21 cellular contexts compared by ENCODE assay signal in genomic region chr9:21287280-21287679, GRCh38. TPM values are rescaled to one million over a fixed set of nuclear protein-coding genes. Genes with fewer than 3 reads are reported as not detected.
DNase-seq lines count a peak whose midpoint lies in the region; ATAC-seq, FAIRE-seq and TF ChIP-seq lines count a peak whose summit lies in the region.
"Had no signal": no experiment of that assay in that cellular context is flagged by ENCODE, and none has a peak within 500 bp of the region (broad histone marks: within the 10 kb centered on the region; RNA-seq: fewer than 3 reads in every experiment).

No MANE protein-coding gene starts in this region.

- ATAC-seq in GM18511 (IDR thresholded peaks at IDR 0.05; ENCODE audit: unreplicated experiment) = no peak
- ATAC-seq: CD8-positive, alpha-beta T cell; HCT116 had no signal

- FAIRE-seq in GM12891 (lab: Jason Lieb, UNC) = no peak
- FAIRE-seq: A204.1, GM12892 had no signal

- peaks cover 0 to 2% (median 0%) of the 10 kb centered on the region in 3 donors for H3K27me3 Mint-ChIP-seq in CD14-positive monocyte (ENCODE audit: low read depth in 3 of 3)

- H3K36me3 ChIP-seq in BE2C = no peaks in the 10 kb centered on the region

- TF ChIP-seq POLR2A in GM12891 (IDR thresholded peaks at IDR 0.05; ENCODE audit: low read depth, low read length) (no peak), NB4 (IDR thresholded peaks at IDR 0.05; ENCODE audit: extremely low read depth, insufficient read length) (no peak)

- H3K4me3 ChIP-seq in NB4 (ENCODE audit: low read depth, low read length) (no peak overlapping the region), BE2C (ENCODE audit: low read depth, low read length) (no peak overlapping the region)

- H3K4me3 Mint-ChIP-seq in CD14-positive monocyte = peak overlapping the region in 1 of 2 donors; percentile 85
- H3K4me3 Mint-ChIP-seq: CD8-positive, alpha-beta T cell; HFFc6 had no signal

- H3K27me3 ChIP-seq in BE2C = no peaks in the 10 kb centered on the region

- H3K36me3 Mint-ChIP-seq in CD14-positive monocyte = no peaks in the 10 kb centered on the region
- H3K36me3 Mint-ChIP-seq: CD8-positive, alpha-beta T cell had no signal

- no peaks in the 10 kb centered on the region for H3K4me1 ChIP-seq in BE2C

- no peak for DNase-seq in CD14-positive monocyte (ENCODE audit: low spot score)
- DNase-seq in GM12891 (ENCODE audit: insufficient read length, low spot score) = no peak
- peak; percentile 29 for DNase-seq in NB4 (ENCODE audit: low read depth)
- DNase-seq in RPMI8226 = peak; percentile 14
- DNase-seq in DMS53 (lab: John Stamatoyannopoulos, UW) = no peak
- DNase-seq in BE2C = no peak
- no peak for DNase-seq in CD1c-positive myeloid dendritic cell (ENCODE audit: extremely low spot score)
- DNase-seq: ACHN; Calu3; CD8-positive, alpha-beta T cell; DND-41; EL; GOT3; H7; HFFc6; KG1 had no signal

- H3K9me3 Mint-ChIP-seq in CD14-positive monocyte = peaks cover 0 to 5% (median 2%) of the 10 kb centered on the region in 7 donors
- H3K9me3 Mint-ChIP-seq: CD8-positive, alpha-beta T cell; HFFc6 had no signal

- H3K4me1 Mint-ChIP-seq in CD14-positive monocyte = peaks cover 27% of the 10 kb centered on the region

- H3K9me3 ChIP-seq in BE2C = no peaks in the 10 kb centered on the region

- intact Hi-C loops in CD14-positive monocyte (cut with micrococcal nuclease) = no loop called here

- H3K27ac Mint-ChIP-seq in CD14-positive monocyte = peak overlapping the region; percentile 25 to 87 (median 76)
- H3K27ac Mint-ChIP-seq: CD8-positive, alpha-beta T cell; HFFc6 had no signal

- TF ChIP-seq CTCF in CD14-positive monocyte (IDR thresholded peaks at IDR 0.05) (no peak), NB4 (IDR thresholded peaks at IDR 0.05; ENCODE audit: low read depth, low read length) (no peak), BE2C (IDR thresholded peaks at IDR 0.05; ENCODE audit: low read depth, low read length) (no peak)

TF ChIP-seq in GM12891, 5 proteins besides CTCF, POLR2A, EP300 and RAD21:
- TF ChIP-seq TAF1 (IDR thresholded peaks at IDR 0.05; ENCODE audit: low read depth, low read length) = no peak
- peak; percentile 68 for TF ChIP-seq SPI1 (IDR thresholded peaks at IDR 0.05; ENCODE audit: low read depth, low read length)
- TF ChIP-seq POU2F2 (IDR thresholded peaks at IDR 0.05; ENCODE audit: low read depth, low read length) = no peak

RNA-seq across cellular contexts. Expression of gene IFNA5, which starts 17.8 kb away (rescaled TPM):
- polyA plus RNA-seq in CD14-positive monocyte = not detected
- polyA plus RNA-seq in GM12891 (2012; ENCODE audit: low read depth, missing spikeins) = not detected
- not detected for polyA plus RNA-seq in BE2C (2012; ENCODE audit: insufficient read depth, insufficient read length, low read depth)
- polyA plus RNA-seq: BJ had no signal

RNA-seq across cellular contexts. Expression of gene IFNA14, which starts 47.5 kb away (rescaled TPM):
- not detected for polyA plus RNA-seq in CD14-positive monocyte
- polyA plus RNA-seq in GM12891 (2012; ENCODE audit: low read depth, missing spikeins) = not detected
- not detected for polyA plus RNA-seq in BE2C (2012; ENCODE audit: insufficient read depth, insufficient read length, low read depth)
- polyA plus RNA-seq: BJ had no signal

RNA-seq across cellular contexts. Expression of gene KLHL9, which starts 47.9 kb away (rescaled TPM):
- 1 to 10 TPM; 7.7 to 9.0 TPM for polyA plus RNA-seq in CD14-positive monocyte
- polyA plus RNA-seq in GM12891 (2012; ENCODE audit: low read depth, missing spikeins) = 8.0 TPM
- 18.8 TPM for polyA plus RNA-seq in BE2C (2012; ENCODE audit: insufficient read depth, insufficient read length, low read depth)

RNA-seq across cellular contexts. Expression of gene IFNA17, which starts 59.3 kb away (rescaled TPM):
- not detected for polyA plus RNA-seq in CD14-positive monocyte
- polyA plus RNA-seq in GM12891 (2012; ENCODE audit: low read depth, missing spikeins) = not detected
- not detected for polyA plus RNA-seq in BE2C (2012; ENCODE audit: insufficient read depth, insufficient read length, low read depth)
- polyA plus RNA-seq: BJ had no signal

Comparison
In these comparisons a context has a peak if more than half of its experiments do, and no peak if none do; other contexts are left out.
1. DNase-seq: peak in NB4 (single experiment) and RPMI8226 (single experiment); none in CD14-positive monocyte (single experiment), GM12891 (single experiment), DMS53 (single experiment), BE2C (single experiment) and CD1c-positive myeloid dendritic cell (single experiment).